Comparison of ENCODE assay signal across 19 cellular contexts in genomic region chr13:24730873-24731567, GRCh38. TPM values are rescaled to one million over a fixed set of nuclear protein-coding genes. Genes with fewer than 3 reads are reported as not detected.
DNase-seq lines count a peak whose midpoint lies in the region; ATAC-seq, FAIRE-seq and TF ChIP-seq lines count a peak whose summit lies in the region.
"Not testable (repeated sequence)": the region's sequence is repeated elsewhere in the genome, so short reads cannot be mapped to it uniquely, and the experiment has no call there.
"Had no signal": no experiment of that assay in that cellular context is flagged by ENCODE, and none has a peak within 500 bp of the region (broad histone marks: within the 10 kb centered on the region; RNA-seq: fewer than 3 reads in every experiment).

No MANE protein-coding gene starts in this region.

- SMC1A ChIA-PET in GM12878 (lab: Charles Lee; ENCODE audit: uncharacterized antibody, unreplicated experiment) = interaction anchor here (0.6 to 2.5 kb wide), 3 partner anchors 38 to 677 kb away, joined by 3 to 7 read pairs (median 4); no protein-coding TSS in a partner anchor

- H3K9me3 ChIP-seq in GM12878 (replicated peaks; ENCODE audit: control insufficient read depth, insufficient read depth, low read length) = not testable (repeated sequence)

- CTCF ChIA-PET in GM12878 (lab: Yijun Ruan, JAX) = interaction anchor here (0.7 to 3.0 kb wide), 3 partner anchors 10 to 48 kb away, joined by 4 to 13 read pairs (median 4); no protein-coding TSS in a partner anchor

- DNase-seq in GM13976 (ENCODE audit: low spot score) = peak; percentile 37
- peak; percentile 74 for DNase-seq in GM12878 (ENCODE audit: low read depth, low spot score)

- intact Hi-C loops in GM12878 (cut with micrococcal nuclease; ENCODE audit: unreplicated experiment) = not testable (repeated sequence)

- not testable (repeated sequence) for H3K27ac ChIP-seq in GM12878 (ENCODE audit: control insufficient read depth, insufficient read depth)

- H3K4me2 ChIP-seq in GM12878 (ENCODE audit: control insufficient read depth, insufficient read depth) = peak overlapping the region; percentile 34; the same call in 1 of the 2 replicates

- TF ChIP-seq EP300 in GM12878 (IDR thresholded peaks at IDR 0.05; ENCODE audit: borderline replicate concordance in 1 of 2, control insufficient read depth in 1 of 2, low read depth in 2 of 2, low read length in 2 of 2) = 0 out of 4 replicates have a peak, but pooled peaks of 1 of the 2 experiments have one; percentile 10

- TF ChIP-seq RAD21 in GM12878 (IDR thresholded peaks at IDR 0.05; ENCODE audit: insufficient read depth, low read depth, low read length) = not testable (repeated sequence)

- TF ChIP-seq CTCF in GM13976 (IDR thresholded peaks at IDR 0.05; ENCODE audit: borderline replicate concordance, control extremely low read depth, extremely low read depth, insufficient read depth, missing control alignments); GM12878 (IDR thresholded peaks at IDR 0.05 in 2 of 3, conservative IDR thresholded peaks at IDR 0.05 in 1 of 3; ENCODE audit: control insufficient read depth in 2 of 3, extremely low read depth in 1 of 3, insufficient read depth in 1 of 3, low read depth in 3 of 3, low read length in 3 of 3): not testable (repeated sequence)

- H4K20me1 ChIP-seq in GM12878 (ENCODE audit: control insufficient read depth, insufficient read depth) = not testable (repeated sequence)

- RAD21 ChIA-PET in GM12878 (lab: Charles Lee; ENCODE audit: unreplicated experiment) = interaction anchor here (1.0 to 1.3 kb wide), 3 partner anchors 46 to 457 kb away, joined by 3 to 5 read pairs (median 3); a partner anchor contains a TSS

- ATAC-seq in GM18873 (IDR thresholded peaks at IDR 0.05; ENCODE audit: low FRiP score, unreplicated experiment) = peak; percentile 45
- ATAC-seq in GM19455 (IDR thresholded peaks at IDR 0.05; ENCODE audit: unreplicated experiment) = peak; percentile 73
- peak; percentile 80 for ATAC-seq in GM21723 (IDR thresholded peaks at IDR 0.05; ENCODE audit: unreplicated experiment)
- ATAC-seq in HG02884 (IDR thresholded peaks at IDR 0.05; ENCODE audit: unreplicated experiment) = peak; percentile 78
- peak; percentile 64 for ATAC-seq in HG03139 (IDR thresholded peaks at IDR 0.05; ENCODE audit: unreplicated experiment)
- peak; percentile 51 for ATAC-seq in HG03571 (IDR thresholded peaks at IDR 0.05; ENCODE audit: unreplicated experiment)
- peak; percentile 88 for ATAC-seq in GM12878

- not testable (repeated sequence) for H3K36me3 ChIP-seq in GM12878 (ENCODE audit: control insufficient read depth in 2 of 2, insufficient read depth in 2 of 2, low read length in 1 of 2)

- not testable (repeated sequence) for TF ChIP-seq POLR2A in GM12878 (IDR thresholded peaks at IDR 0.05; ENCODE audit: low read depth, low read length)

- peak; percentile 47 for FAIRE-seq in GM12878 (lab: Jason Lieb, UNC)

- not testable (repeated sequence) for H3K4me3 ChIP-seq in GM12878

- 54% methylated on average over 4 of the region's 4 CpGs for WGBS in GM12878 (ENCODE audit: insufficient coverage, insufficient replicate concordance, low lambda C conversion rate, missing lambda C conversion rate)

- H3K27me3 ChIP-seq in GM12878 (replicated peaks in 1 of 2; ENCODE audit: control insufficient read depth in 2 of 2, insufficient read depth in 2 of 2, low read length in 1 of 2) = not testable (repeated sequence)

- in situ Hi-C loops in GM13976 (cut with MboI; ENCODE audit: low sequenced_read_pairs, unreplicated experiment) = loop anchor here (25.0 kb wide), 1 partner anchor 256 kb away; no protein-coding TSS in a partner anchor
- in situ Hi-C loops in GM12878 (cut with MboI) = not testable (repeated sequence)

- not testable (repeated sequence) for H3K9ac ChIP-seq in GM12878 (ENCODE audit: control insufficient read depth, insufficient read depth, low read length)

- not testable (repeated sequence) for H3K79me2 ChIP-seq in GM12878 (ENCODE audit: control insufficient read depth, insufficient read depth, low read length)

- BruUV-seq in GM12878 (replicated peaks; lab: Mats Ljungman, UMichigan) = not testable (repeated sequence)

- not testable (repeated sequence) for H2AFZ ChIP-seq in GM12878 (ENCODE audit: control insufficient read depth, low read depth, low read length)

- peaks cover 14% of the 10 kb centered on the region for H3K4me1 ChIP-seq in GM12878 (ENCODE audit: control insufficient read depth, insufficient read depth, low read length)

- POLR2A ChIA-PET in GM12878 (lab: Charles Lee) = not testable (repeated sequence)

TF ChIP-seq in GM12878, 131 proteins besides CTCF, POLR2A, EP300 and RAD21 (continues in another document):
- TF ChIP-seq BACH1 (IDR thresholded peaks at IDR 0.05; ENCODE audit: borderline replicate concordance) (peak; percentile 30; the same call in 1 of the 2 replicates), ZNF217 (IDR thresholded peaks at IDR 0.05) (peak; percentile 71; the same call in 1 of the 2 replicates), SKIL (IDR thresholded peaks at IDR 0.05; ENCODE audit: low read depth, poor library complexity, severe bottlenecking) (peak; percentile 82), RUNX3 (IDR thresholded peaks at IDR 0.05; ENCODE audit: low read length) (peak; percentile 85), NBN (IDR thresholded peaks at IDR 0.05) (peak; percentile 29; the same call in 1 of the 2 replicates), MEF2B (IDR thresholded peaks at IDR 0.05; ENCODE audit: partially characterized antibody, poor library complexity, severe bottlenecking) (peak; percentile 79), RAD51 (IDR thresholded peaks at IDR 0.05) (peak; percentile 18; the same call in 1 of the 2 replicates), SPI1 (IDR thresholded peaks at IDR 0.05; ENCODE audit: borderline replicate concordance, insufficient read depth, low read depth, low read length) (peak; percentile 49; the same call in 1 of the 2 replicates), MEF2A (IDR thresholded peaks at IDR 0.05; ENCODE audit: insufficient read depth, low read depth, low read length) (0 out of 2 replicates have a peak, but pooled peaks have one; percentile 28), IKZF2 (IDR thresholded peaks at IDR 0.05) (peak; percentile 83 to 89), MTA2 (IDR thresholded peaks at IDR 0.05; ENCODE audit: low read depth) (peak; percentile 69)

RNA-seq across cellular contexts. Expression of gene RNF17, which starts 32.9 kb away (rescaled TPM):
- not detected in 2 replicates for total RNA-seq in GM12878 (2013; cell fraction: nucleolus; rRNA removed)
- total RNA-seq in GM12878 (2014; rRNA removed) (not detected in 2 replicates), GM12878 (2014; rRNA removed; fragmentation: Illumina TruSeq; extraction: Trizol) (not detected in 2 replicates), GM12878 (2021) (not detected in 2 replicates)
- not detected for polyA plus RNA-seq in GM12878 (2011; ENCODE audit: low read depth)
- polyA plus RNA-seq in GM12878 (2011; rRNA removed) (not detected in 2 replicates), GM12878 (2014; fragmentation: Illumina TruSeq; extraction: Trizol) (not detected in 2 replicates), GM12878 (2014; fragmentation: Nextera tagmentation; extraction: Ambion mirVana) (not detected), GM12878 (2014; rRNA removed) (not detected in 2 replicates), GM12878 (2016; fragmentation: Nextera tagmentation; extraction: Ambion mirVana) (not detected)
- polyA plus RNA-seq in GM12878 (2011; cell fraction: cytosol; rRNA removed) = not detected in 2 replicates
- polyA plus RNA-seq in GM12878 (2011; cell fraction: nucleus; rRNA removed) = not detected in 2 replicates
- not detected in 2 replicates for polyA plus RNA-seq in GM12878 (2012)
- polyA minus RNA-seq in GM12878 (2011; rRNA and poly(A)+ RNA removed) = not detected in 2 replicates
- polyA minus RNA-seq in GM12878 (2011; cell fraction: cytosol; rRNA and poly(A)+ RNA removed) = not detected in 2 replicates
- not detected in 2 replicates for polyA minus RNA-seq in GM12878 (2011; cell fraction: nucleus; rRNA and poly(A)+ RNA removed)
- total RNA-seq: activated CD8-positive, alpha-beta memory T cell treated with anti-CD3 and anti-CD28 coated beads, Interleukin-2, amount 10 ng/mL, durations not matched to agents 7 days and 5 days; cardiac muscle cell; endodermal cell; HepG2; left lung; occipital lobe; T-helper 2 cell treated with Interferon-gamma antibody and Interleukin-4, amounts not matched to agents 100 ng/mL and 5 ng/mL, for 36 hours had no signal
- polyA plus RNA-seq: cardiac muscle cell, HepG2, SK-N-SH had no signal

RNA-seq across cellular contexts. Expression of gene ATP12A, which starts 50.8 kb away (rescaled TPM):
- 0.10 TPM in 1 of 2 replicates, not detected in the other for total RNA-seq in GM12878 (2013; cell fraction: nucleolus; rRNA removed)
- total RNA-seq in GM12878 (2014; rRNA removed) (0.06 TPM in 1 of 2 replicates, not detected in the other), GM12878 (2014; rRNA removed; fragmentation: Illumina TruSeq; extraction: Trizol) (0.05 TPM in 1 of 2 replicates, not detected in the other), GM12878 (2021) (not detected in 2 replicates)
- not detected for polyA plus RNA-seq in GM12878 (2011; ENCODE audit: low read depth)
- polyA plus RNA-seq in GM12878 (2011; rRNA removed) (not detected in 2 replicates), GM12878 (2014; fragmentation: Illumina TruSeq; extraction: Trizol) (0.03 and 0.06 TPM in 2 replicates), GM12878 (2014; fragmentation: Nextera tagmentation; extraction: Ambion mirVana) (under 1 TPM; 0.02 to 0.08 TPM), GM12878 (2014; rRNA removed) (not detected in 2 replicates), GM12878 (2016; fragmentation: Nextera tagmentation; extraction: Ambion mirVana) (not detected)
- 0.01 TPM in 1 of 2 replicates, not detected in the other for polyA plus RNA-seq in GM12878 (2011; cell fraction: cytosol; rRNA removed)
- not detected in 2 replicates for polyA plus RNA-seq in GM12878 (2011; cell fraction: nucleus; rRNA removed)
- polyA plus RNA-seq in GM12878 (2012) = 0.03 TPM in 1 of 2 replicates, not detected in the other
- not detected in 2 replicates for polyA minus RNA-seq in GM12878 (2011; rRNA and poly(A)+ RNA removed)
- not detected in 2 replicates for polyA minus RNA-seq in GM12878 (2011; cell fraction: cytosol; rRNA and poly(A)+ RNA removed)
- not detected in 2 replicates for polyA minus RNA-seq in GM12878 (2011; cell fraction: nucleus; rRNA and poly(A)+ RNA removed)
- total RNA-seq: cardiac muscle cell, gastrocnemius medialis, HepG2, uterus had no signal
- polyA plus RNA-seq: cardiac muscle cell; HepG2; naive thymus-derived CD4-positive, alpha-beta T cell; SK-N-SH had no signal
